16 cellular contexts compared by ENCODE assay signal in the genomic region with DNA sequence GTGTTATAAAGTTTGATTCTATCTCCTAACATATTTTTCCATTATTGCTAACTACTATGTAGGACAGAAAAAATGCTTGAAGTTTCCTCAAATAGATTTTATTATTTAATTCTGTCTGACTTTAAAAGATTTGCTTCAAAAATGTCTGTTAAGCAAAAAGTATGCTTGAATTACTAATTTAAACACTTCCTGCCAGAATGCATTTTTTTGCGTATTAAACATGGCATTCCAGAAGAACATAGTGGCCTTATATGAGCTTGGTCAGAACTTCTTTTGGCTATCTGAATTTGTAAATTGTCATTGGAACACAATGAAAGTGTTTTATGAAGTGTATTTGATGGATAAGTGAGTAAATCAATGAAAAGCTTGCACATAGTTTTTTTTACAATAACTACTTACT. TPM values are rescaled to one million over a fixed set of nuclear protein-coding genes. Genes with fewer than 3 reads are reported as not detected.
DNase-seq lines count a peak whose midpoint lies in the region; ATAC-seq, FAIRE-seq and TF ChIP-seq lines count a peak whose summit lies in the region.
"Had no signal": no experiment of that assay in that cellular context is flagged by ENCODE, and none has a peak within 500 bp of the region (broad histone marks: within the 10 kb centered on the region; RNA-seq: fewer than 3 reads in every experiment).

No MANE protein-coding gene starts in this region.

- FAIRE-seq in GM12878 (lab: Jason Lieb, UNC), result peak; percentile 49
- FAIRE-seq: RCC 7860 had no signal

- no peaks in the 10 kb centered on the region for H3K9me2 ChIP-seq in GM23338 (ENCODE audit: insufficient read depth)

- in situ Hi-C loops in GM12878 (cut with MboI), result no loop called here

- TF ChIP-seq EP300 in GM12878 (IDR thresholded peaks at IDR 0.05; ENCODE audit: borderline replicate concordance in 1 of 2, control insufficient read depth in 1 of 2, low read depth in 2 of 2, low read length in 2 of 2), result no peak
- TF ChIP-seq EP300 in sigmoid colon (IDR thresholded peaks at IDR 0.05), result no peak

- CTCF ChIA-PET in AG04450 (lab: Charles Lee), result interaction anchor here (0.5 kb wide), 1 partner anchor 33 kb away, joined by 3 read pairs; no protein-coding TSS in a partner anchor
- CTCF ChIA-PET in GM12878 (lab: Yijun Ruan, JAX), result no interaction called here

- H3K4me2 ChIP-seq in GM23338 (no peak overlapping the region), GM12878 (ENCODE audit: control insufficient read depth, insufficient read depth) (no peak overlapping the region)
- H3K4me2 ChIP-seq: BLaER1 treated with 17β-estradiol and CSF1 and Interleukin-3, amounts not matched to agents 10 nM and 100 nM had no signal

- H3F3A ChIP-seq in GM23338 (replicated peaks; ENCODE audit: low read depth), result no peaks in the 10 kb centered on the region

- DNase-seq in AG04450 (ENCODE audit: low read depth, low spot score), result peak; percentile 3
- DNase-seq in GM23338 (ENCODE audit: low spot score), result no peak
- DNase-seq in GM12878 (ENCODE audit: low read depth, low spot score), result no peak
- no peak for DNase-seq in NCI-H82 treated with DMSO at 0.1 percent for 48 hours (lab: John Stamatoyannopoulos, UW; ENCODE audit: unreplicated experiment)
- DNase-seq in activated naive CD8-positive, alpha-beta T cell treated with anti-CD3 and anti-CD28 coated beads, Interleukin-2, amount 50 U/mL, for 24 hours, result no peak
- no peak for DNase-seq in sigmoid colon
- DNase-seq: Calu3; CD8-positive, alpha-beta T cell; NCI-H1417; NCI-H187 treated with DMSO at 0.1 percent for 48 hours; NCI-H2171 had no signal

- peak overlapping the region; percentile 72 for H3K27ac Mint-ChIP-seq in GM23338
- no peak overlapping the region for H3K27ac Mint-ChIP-seq in activated naive CD8-positive, alpha-beta T cell treated with anti-CD3 and anti-CD28 coated beads, Interleukin-2, amount 50 U/mL, for 24 hours
- H3K27ac Mint-ChIP-seq: CD8-positive, alpha-beta T cell had no signal

- H3K36me3 ChIP-seq in GM23338 (ENCODE audit: insufficient read depth) (no peaks in the 10 kb centered on the region), GM12878 (ENCODE audit: control insufficient read depth in 2 of 2, insufficient read depth in 2 of 2, low read length in 1 of 2) (no peaks in the 10 kb centered on the region; a peak in 1 of 4 replicates), iPS-20b (ENCODE audit: insufficient read depth, low read depth, low read length) (no peaks in the 10 kb centered on the region), sigmoid colon (no peaks in the 10 kb centered on the region)

- POLR2A ChIA-PET in AG04450 (lab: Yijun Ruan, JAX) (no interaction called here), GM12878 (lab: Charles Lee) (interaction anchor here (0.6 kb wide), 1 partner anchor 39 kb away, joined by 3 read pairs; no protein-coding TSS in a partner anchor)

- intact Hi-C loops in GM12878 (cut with micrococcal nuclease; ENCODE audit: unreplicated experiment), result no loop called here
- intact Hi-C loops in sigmoid colon (cut with DNase I), result no loop called here

- no peaks in the 10 kb centered on the region for H3K27me3 Mint-ChIP-seq in GM23338 (ENCODE audit: insufficient read depth, low read depth, poor library complexity)
- no peaks in the 10 kb centered on the region for H3K27me3 Mint-ChIP-seq in activated naive CD8-positive, alpha-beta T cell treated with anti-CD3 and anti-CD28 coated beads, Interleukin-2, amount 50 U/mL, for 24 hours

- SMC1A ChIA-PET in GM12878 (lab: Charles Lee; ENCODE audit: uncharacterized antibody, unreplicated experiment), result no interaction called here

- no peak for TF ChIP-seq RAD21 in GM12878 (IDR thresholded peaks at IDR 0.05; ENCODE audit: insufficient read depth, low read depth, low read length)

- peaks cover 16% of the 10 kb centered on the region; the same call in 2 of the 3 replicates for H3K4me1 Mint-ChIP-seq in GM23338
- peaks cover 2% of the 10 kb centered on the region for H3K4me1 Mint-ChIP-seq in activated naive CD8-positive, alpha-beta T cell treated with anti-CD3 and anti-CD28 coated beads, Interleukin-2, amount 50 U/mL, for 24 hours

- BruUV-seq in GM12878 (replicated peaks; lab: Mats Ljungman, UMichigan), result no TSS peak

- H4K20me1 ChIP-seq in GM23338 (replicated peaks; ENCODE audit: insufficient read depth), result no peaks in the 10 kb centered on the region
- no peaks in the 10 kb centered on the region for H4K20me1 ChIP-seq in GM12878 (ENCODE audit: control insufficient read depth, insufficient read depth)

- H3K4me3 ChIP-seq in AG04450 (ENCODE audit: low read depth, low read length) (no peak overlapping the region), GM23338 (no peak overlapping the region), GM12878 (no peak overlapping the region), iPS-20b (ENCODE audit: low read length) (no peak overlapping the region), sigmoid colon (no peak overlapping the region)
- H3K4me3 ChIP-seq: BLaER1 treated with 17β-estradiol and CSF1 and Interleukin-3, amounts not matched to agents 10 nM and 100 nM had no signal

- ATAC-seq in GM23338, result no peak
- ATAC-seq in GM12878, result no peak
- ATAC-seq in HG02970 (IDR thresholded peaks at IDR 0.05; ENCODE audit: low FRiP score, unreplicated experiment), result no peak
- ATAC-seq in activated naive CD8-positive, alpha-beta T cell treated with anti-CD3 and anti-CD28 coated beads, Interleukin-2, amount 50 U/mL, for 24 hours, result no peak
- ATAC-seq: CD8-positive, alpha-beta T cell; Right ventricle myocardium inferior had no signal

- WGBS in GM12878 (ENCODE audit: insufficient coverage, insufficient replicate concordance, low lambda C conversion rate, missing lambda C conversion rate), result 96% methylated on average over 1 of the region's 1 CpG
- WGBS in sigmoid colon, 2 donors, result 88 to 89% methylated on average over 1 of the region's 1 CpG

- no peaks in the 10 kb centered on the region for H3K9me3 Mint-ChIP-seq in GM23338
- H3K9me3 Mint-ChIP-seq in activated naive CD8-positive, alpha-beta T cell treated with anti-CD3 and anti-CD28 coated beads, Interleukin-2, amount 50 U/mL, for 24 hours, result no peaks in the 10 kb centered on the region
- H3K9me3 Mint-ChIP-seq: CD8-positive, alpha-beta T cell had no signal

- H3K4me3 Mint-ChIP-seq in GM23338, result no peak overlapping the region
- H3K4me3 Mint-ChIP-seq in activated naive CD8-positive, alpha-beta T cell treated with anti-CD3 and anti-CD28 coated beads, Interleukin-2, amount 50 U/mL, for 24 hours, result no peak overlapping the region
- H3K4me3 Mint-ChIP-seq: CD8-positive, alpha-beta T cell had no signal

- H3K36me3 Mint-ChIP-seq in GM23338 (ENCODE audit: low read depth), result no peaks in the 10 kb centered on the region
- H3K36me3 Mint-ChIP-seq in activated naive CD8-positive, alpha-beta T cell treated with anti-CD3 and anti-CD28 coated beads, Interleukin-2, amount 50 U/mL, for 24 hours (ENCODE audit: low read depth), result peaks cover 8% of the 10 kb centered on the region

- H3K9ac ChIP-seq in GM12878 (ENCODE audit: control insufficient read depth, insufficient read depth, low read length) (no peak overlapping the region), iPS-20b (ENCODE audit: low read depth, low read length) (0 out of 2 replicates have a peak overlapping the region, but pooled peaks have one; percentile 8)
- H3K9ac ChIP-seq: BLaER1 treated with 17β-estradiol and CSF1 and Interleukin-3, amounts not matched to agents 10 nM and 100 nM had no signal

- no peak overlapping the region for H2AFZ ChIP-seq in GM23338
- H2AFZ ChIP-seq in GM12878 (ENCODE audit: control insufficient read depth, low read depth, low read length), result no peak overlapping the region

- H3K9me3 ChIP-seq in AG04450 (ENCODE audit: control insufficient read depth, insufficient read depth, low read length) (no peaks in the 10 kb centered on the region), GM12878 (replicated peaks; ENCODE audit: control insufficient read depth, insufficient read depth, low read length) (peaks cover 2% of the 10 kb centered on the region; the same call in 2 of the 3 replicates), iPS-20b (ENCODE audit: insufficient read depth, low read depth, low read length) (no peaks in the 10 kb centered on the region), sigmoid colon (no peaks in the 10 kb centered on the region)

- H3K4me1 ChIP-seq in GM23338 (ENCODE audit: insufficient read depth), result peaks cover 12% of the 10 kb centered on the region
- no peaks in the 10 kb centered on the region for H3K4me1 ChIP-seq in GM12878 (ENCODE audit: control insufficient read depth, insufficient read depth, low read length)
- H3K4me1 ChIP-seq in iPS-20b (ENCODE audit: insufficient read depth, low read length), result peaks cover 12% of the 10 kb centered on the region; the same call in 1 of the 2 replicates
- H3K4me1 ChIP-seq in sigmoid colon, result peaks cover 0 to 22% (median 0%) of the 10 kb centered on the region in 4 donors
- H3K4me1 ChIP-seq: BLaER1 treated with 17β-estradiol and CSF1 and Interleukin-3, amounts not matched to agents 10 nM and 100 nM had no signal

- H3K79me2 ChIP-seq in GM23338 (replicated peaks; ENCODE audit: insufficient read depth) (no peaks in the 10 kb centered on the region), GM12878 (ENCODE audit: control insufficient read depth, insufficient read depth, low read length) (no peaks in the 10 kb centered on the region; the same call in 1 of the 2 replicates)

- TF ChIP-seq POLR2A in GM12878 (IDR thresholded peaks at IDR 0.05; ENCODE audit: low read depth, low read length) (no peak), sigmoid colon (IDR thresholded peaks at IDR 0.05) (no peak)

- no peaks in the 10 kb centered on the region for H3K27me3 ChIP-seq in AG04450 (ENCODE audit: control insufficient read depth, insufficient read depth, low read length)
- H3K27me3 ChIP-seq in GM23338 (ENCODE audit: insufficient read depth), result no peaks in the 10 kb centered on the region
- H3K27me3 ChIP-seq in GM12878 (replicated peaks in 1 of 2; ENCODE audit: control insufficient read depth in 2 of 2, insufficient read depth in 2 of 2, low read length in 1 of 2), result no peaks in the 10 kb centered on the region
- H3K27me3 ChIP-seq in iPS-20b (ENCODE audit: insufficient read depth, low read length), result no peaks in the 10 kb centered on the region
- no peaks in the 10 kb centered on the region for H3K27me3 ChIP-seq in sigmoid colon
- H3K27me3 ChIP-seq: BLaER1 treated with 17β-estradiol and CSF1 and Interleukin-3, amounts not matched to agents 10 nM and 100 nM had no signal

- no peak overlapping the region for H3K27ac ChIP-seq in AG04450 (ENCODE audit: low read depth, low read length)
- no peak overlapping the region for H3K27ac ChIP-seq in GM23338 (ENCODE audit: low read depth)
- H3K27ac ChIP-seq in GM12878 (ENCODE audit: control insufficient read depth, insufficient read depth), result no peak overlapping the region
- H3K27ac ChIP-seq in iPS-20b (ENCODE audit: low read length), result peak overlapping the region; percentile 24
- H3K27ac ChIP-seq in sigmoid colon, result no peak overlapping the region
- H3K27ac ChIP-seq: BLaER1 treated with 17β-estradiol and CSF1 and Interleukin-3, amounts not matched to agents 10 nM and 100 nM had no signal

- RAD21 ChIA-PET in GM12878 (lab: Charles Lee; ENCODE audit: unreplicated experiment), result no interaction called here

- TF ChIP-seq CTCF in AG04450 (IDR thresholded peaks at IDR 0.05; ENCODE audit: low read depth, low read length) (no peak), GM23338 (conservative IDR thresholded peaks at IDR 0.05; ENCODE audit: low read depth in 2 of 2) (no peak), GM12878 (IDR thresholded peaks at IDR 0.05 in 2 of 3, conservative IDR thresholded peaks at IDR 0.05 in 1 of 3; ENCODE audit: control insufficient read depth in 2 of 3, extremely low read depth in 1 of 3, insufficient read depth in 1 of 3, low read depth in 3 of 3, low read length in 3 of 3) (no peak), sigmoid colon (IDR thresholded peaks at IDR 0.05) (no peak)

RNA-seq across cellular contexts. Expression of a gene that starts 37.8 kb away (rescaled TPM):
- 31.5 and 40.4 TPM in 2 replicates for polyA plus RNA-seq in AG04450 (2011; rRNA removed)
- 158 and 184 TPM in 2 replicates for polyA minus RNA-seq in AG04450 (2011; rRNA and poly(A)+ RNA removed)
- total RNA-seq in GM23338 (2014; rRNA removed; shearing (Covaris generic)), result 23.1 and 29.3 TPM in 2 replicates
- 10.5 and 16.2 TPM in 2 replicates for polyA plus RNA-seq in GM23338 (2016; fragmentation: Nextera tagmentation; extraction: Ambion mirVana)
- total RNA-seq in GM12878 (2013; cell fraction: nucleolus; rRNA removed), result 608 and 633 TPM in 2 replicates
- total RNA-seq in GM12878 (2014; rRNA removed), result 23.0 and 24.8 TPM in 2 replicates
- total RNA-seq in GM12878 (2014; rRNA removed; fragmentation: Illumina TruSeq; extraction: Trizol), result 27.4 and 34.2 TPM in 2 replicates
- 35.5 and 38.0 TPM in 2 replicates for total RNA-seq in GM12878 (2021)
- 19.0 TPM for polyA plus RNA-seq in GM12878 (2011; ENCODE audit: low read depth)
- 58.0 and 71.0 TPM in 2 replicates for polyA plus RNA-seq in GM12878 (2011; rRNA removed)
- polyA plus RNA-seq in GM12878 (2011; cell fraction: cytosol; rRNA removed), result 23.0 and 24.2 TPM in 2 replicates
- 63.2 and 80.7 TPM in 2 replicates for polyA plus RNA-seq in GM12878 (2011; cell fraction: nucleus; rRNA removed)
- polyA plus RNA-seq in GM12878 (2012), result 17.0 and 22.3 TPM in 2 replicates
- 19.1 and 26.5 TPM in 2 replicates for polyA plus RNA-seq in GM12878 (2014; fragmentation: Illumina TruSeq; extraction: Trizol)
- 1 to 10 TPM; 7.4 to 9.2 TPM for polyA plus RNA-seq in GM12878 (2014; fragmentation: Nextera tagmentation; extraction: Ambion mirVana)
- polyA plus RNA-seq in GM12878 (2014; rRNA removed), result 15.8 and 17.7 TPM in 2 replicates
- 10 to 100 TPM; 19.3 to 23.6 TPM for polyA plus RNA-seq in GM12878 (2016; fragmentation: Nextera tagmentation; extraction: Ambion mirVana)
- 170 and 171 TPM in 2 replicates for polyA minus RNA-seq in GM12878 (2011; rRNA and poly(A)+ RNA removed)
- polyA minus RNA-seq in GM12878 (2011; cell fraction: cytosol; rRNA and poly(A)+ RNA removed), result 11.1 and 24.5 TPM in 2 replicates
- polyA minus RNA-seq in GM12878 (2011; cell fraction: nucleus; rRNA and poly(A)+ RNA removed), result 432 and 827 TPM in 2 replicates
- total RNA-seq in sigmoid colon, result 10 to 100 TPM; 67.0 to 81.1 (median 74.5) TPM
- polyA plus RNA-seq in sigmoid colon, result 1 to 10 TPM; 2.3 to 8.4 (median 3.6) TPM

RNA-seq across cellular contexts. Expression of a gene that starts 38.1 kb away (rescaled TPM):
- polyA plus RNA-seq in AG04450 (2011; rRNA removed) (27.0 and 49.7 TPM in 2 replicates), GM23338 (2016; fragmentation: Nextera tagmentation; extraction: Ambion mirVana) (45.7 and 47.5 TPM in 2 replicates), GM12878 (2011; rRNA removed) (55.9 and 98.2 TPM in 2 replicates), GM12878 (2014; fragmentation: Illumina TruSeq; extraction: Trizol) (56.7 and 74.2 TPM in 2 replicates), GM12878 (2014; fragmentation: Nextera tagmentation; extraction: Ambion mirVana) (10 to 100 TPM; 31.3 to 71.3 TPM), GM12878 (2014; rRNA removed) (32.0 and 48.3 TPM in 2 replicates), GM12878 (2016; fragmentation: Nextera tagmentation; extraction: Ambion mirVana) (10 to 100 TPM; 62.3 to 65.5 TPM), sigmoid colon (10 to 100 TPM; 14.4 to 19.4 (median 15.2) TPM)
- 23.9 and 33.1 TPM in 2 replicates for polyA minus RNA-seq in AG04450 (2011; rRNA and poly(A)+ RNA removed)
- total RNA-seq in GM23338 (2014; rRNA removed; shearing (Covaris generic)), result 174 and 177 TPM in 2 replicates
- total RNA-seq in GM12878 (2013; cell fraction: nucleolus; rRNA removed), result 192 and 216 TPM in 2 replicates
- total RNA-seq in GM12878 (2014; rRNA removed) (25.7 and 27.2 TPM in 2 replicates), GM12878 (2014; rRNA removed; fragmentation: Illumina TruSeq; extraction: Trizol) (32.9 and 35.6 TPM in 2 replicates), GM12878 (2021) (36.6 and 38.2 TPM in 2 replicates), sigmoid colon (10 to 100 TPM; 61.8 to 89.5 (median 76.6) TPM)
- polyA plus RNA-seq in GM12878 (2011; ENCODE audit: low read depth), result 6.7 TPM
- 12.6 and 33.1 TPM in 2 replicates for polyA plus RNA-seq in GM12878 (2011; cell fraction: cytosol; rRNA removed)
- 32.5 and 43.1 TPM in 2 replicates for polyA plus RNA-seq in GM12878 (2011; cell fraction: nucleus; rRNA removed)
- polyA plus RNA-seq in GM12878 (2012), result 17.9 and 29.9 TPM in 2 replicates
- 24.7 and 35.3 TPM in 2 replicates for polyA minus RNA-seq in GM12878 (2011; rRNA and poly(A)+ RNA removed)
- 16.2 and 18.5 TPM in 2 replicates for polyA minus RNA-seq in GM12878 (2011; cell fraction: cytosol; rRNA and poly(A)+ RNA removed)
- 45.8 and 75.0 TPM in 2 replicates for polyA minus RNA-seq in GM12878 (2011; cell fraction: nucleus; rRNA and poly(A)+ RNA removed)
